20 cellular contexts compared by ENCODE assay signal in the genomic region with DNA sequence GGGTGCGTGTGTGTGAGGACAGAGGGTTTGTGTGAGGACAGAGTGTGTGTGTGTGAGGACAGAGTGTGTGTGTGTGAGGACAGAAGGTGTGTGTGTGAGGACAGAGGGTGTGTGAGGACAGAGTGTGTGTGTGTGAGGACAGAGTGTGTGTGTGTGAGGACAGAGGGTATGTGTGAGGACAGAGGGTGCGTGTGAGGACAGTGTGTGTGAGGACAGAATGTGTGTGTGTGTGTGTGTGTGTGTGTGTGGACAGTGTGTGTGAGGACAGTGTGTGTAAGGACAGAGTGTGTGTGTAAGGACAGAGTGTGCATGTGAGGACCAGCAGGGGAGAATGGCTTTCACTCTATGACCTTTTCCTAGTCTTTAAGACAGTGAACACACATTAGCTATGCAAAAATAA.
DNase-seq lines count a peak whose midpoint lies in the region; ATAC-seq, FAIRE-seq and TF ChIP-seq lines count a peak whose summit lies in the region.
"Had no signal": no experiment of that assay in that cellular context is flagged by ENCODE, and none has a peak within 500 bp of the region (broad histone marks: within the 10 kb centered on the region; RNA-seq: fewer than 3 reads in every experiment).

No MANE protein-coding gene starts in this region.

- H4K8ac ChIP-seq in H1 (ENCODE audit: extremely low read depth, insufficient read depth, low read length), result no peak overlapping the region; the same call in 1 of the 2 replicates

- POLR2A ChIA-PET in H1 (lab: Charles Lee; ENCODE audit: partially characterized antibody), result interaction anchor here (0.9 kb wide), 1 partner anchor 27 kb away, joined by 3 read pairs; no protein-coding TSS in a partner anchor

- TF ChIP-seq POLR2A in H1 (IDR thresholded peaks at IDR 0.05; ENCODE audit: control extremely low read depth in 1 of 2, low read depth in 2 of 2, low read length in 2 of 2) (no peak), upper lobe of left lung (IDR thresholded peaks at IDR 0.05) (no peak)

- no peak for TF ChIP-seq RAD21 in H1 (IDR thresholded peaks at IDR 0.05 in 1 of 2, conservative IDR thresholded peaks at IDR 0.05 in 1 of 2; ENCODE audit: low read depth in 2 of 2, low read length in 2 of 2)

- H3K18ac ChIP-seq in H1 (ENCODE audit: extremely low read depth, low read length), result no peak overlapping the region

- peaks cover 0 to 4% of the 10 kb centered on the region in 2 experiments; a peak in 3 of 4 replicates for H3K79me2 ChIP-seq in H1 (ENCODE audit: control insufficient read depth in 1 of 2, insufficient read depth in 2 of 2, low read length in 2 of 2)
- peaks cover 73% of the 10 kb centered on the region for H3K79me2 ChIP-seq in osteoblast (ENCODE audit: insufficient read depth, low read length)

- peak overlapping the region; percentile 100; the same call in 1 of the 2 replicates for H2AK5ac ChIP-seq in H1 (ENCODE audit: low read depth, low read length)

- no peak overlapping the region for H3K4me3 ChIP-seq in H1 (ENCODE audit: extremely low read depth in 1 of 4, insufficient read depth in 2 of 4, low read depth in 3 of 4, low read length in 4 of 4)
- H3K4me3 ChIP-seq in osteoblast (ENCODE audit: insufficient read depth, low read length), result no peak overlapping the region
- H3K4me3 ChIP-seq in upper lobe of left lung, result no peak overlapping the region
- H3K4me3 ChIP-seq: body of pancreas, coronary artery, lung, Peyer's patch, thyroid gland had no signal

- H3K27me3 ChIP-seq in H1 (replicated peaks in 1 of 4; ENCODE audit: control insufficient read depth in 3 of 4, extremely low read depth in 1 of 4, insufficient read depth in 3 of 4, low read length in 3 of 4), result no peaks in the 10 kb centered on the region; a peak in 1 of 7 replicates
- no peaks in the 10 kb centered on the region for H3K27me3 ChIP-seq in osteoblast (ENCODE audit: insufficient read depth, low read length)
- H3K27me3 ChIP-seq in upper lobe of left lung, result no peaks in the 10 kb centered on the region
- H3K27me3 ChIP-seq: body of pancreas, Peyer's patch, thyroid gland had no signal

- peak overlapping the region; percentile 41 for H3K27ac ChIP-seq in VCaP
- no peak overlapping the region for H3K27ac ChIP-seq in H1 (ENCODE audit: low read depth, low read length)
- H3K27ac ChIP-seq in osteoblast (ENCODE audit: low read depth, low read length), result peak overlapping the region; percentile 71
- H3K27ac ChIP-seq in upper lobe of left lung, result peak overlapping the region in 3 of 4 donors; percentile 24 to 56 (median 52)
- H3K27ac ChIP-seq: body of pancreas, Peyer's patch, thyroid gland had no signal

- no peak for TF ChIP-seq EP300 in H1 (IDR thresholded peaks at IDR 0.05; ENCODE audit: borderline replicate concordance in 1 of 2, low read depth in 2 of 2, low read length in 2 of 2)
- no peak for TF ChIP-seq EP300 in upper lobe of left lung (IDR thresholded peaks at IDR 0.05)

- H4K91ac ChIP-seq in H1 (replicated peaks; ENCODE audit: insufficient read length, low read length), result peak overlapping the region; percentile 73

- peak overlapping the region; percentile 66; the same call in 1 of the 2 replicates for H2BK15ac ChIP-seq in H1 (ENCODE audit: low read length)

- H2AFZ ChIP-seq in H1 (ENCODE audit: low read length), result no peak overlapping the region
- H2AFZ ChIP-seq in osteoblast (ENCODE audit: low read length), result no peak overlapping the region

- no peak for DNase-seq in H1 (ENCODE audit: low read depth in 1 of 2, low spot score in 2 of 2)
- peak; percentile 65 for DNase-seq in osteoblast (ENCODE audit: insufficient read length, low spot score, missing footprints)
- no peak for DNase-seq in upper lobe of left lung
- no peak for DNase-seq in NCI-H1694 (lab: John Stamatoyannopoulos, UW)
- no peak for DNase-seq in activated CD4-positive, alpha-beta T cell treated with anti-CD3 and anti-CD28 coated beads, Interleukin-2, amount 50 U/mL, for 4 hours
- no peak for DNase-seq in NCI-H748 treated with DMSO at 0.1 percent for 48 hours (lab: John Stamatoyannopoulos, UW)
- DNase-seq: activated CD8-positive, alpha-beta T cell treated with anti-CD3 and anti-CD28 coated beads, Interleukin-2, amount 10 ng/mL, durations not matched to agents 7 days and 5 days; activated T-cell treated with anti-CD3 and anti-CD28 coated beads, Interleukin-2, amount 50 U/mL, for 48 hours; immature natural killer cell; NCI-H1105 treated with DMSO at 0.1 percent for 48 hours; NCI-H2107; NK-92 treated with Interleukin-12 subunit alpha and Interleukin-12 subunit beta, amount 100 ng/mL, for 24 hours; retina had no signal

- peaks cover 0 to 3% (median 0%) of the 10 kb centered on the region in 4 experiments; a peak in 2 of 8 replicates for H3K36me3 ChIP-seq in H1 (ENCODE audit: control insufficient read depth in 2 of 4, insufficient read depth in 4 of 4, low read length in 3 of 4)
- H3K36me3 ChIP-seq in osteoblast (ENCODE audit: insufficient read depth, low read length), result peaks cover 4% of the 10 kb centered on the region
- peaks cover 0 to 12% (median 4%) of the 10 kb centered on the region in 4 donors for H3K36me3 ChIP-seq in upper lobe of left lung
- H3K36me3 ChIP-seq: thyroid gland had no signal

- H3K56ac ChIP-seq in H1 (replicated peaks; ENCODE audit: insufficient read length, low read depth, low read length), result peak overlapping the region; percentile 78

- peaks cover 14% of the 10 kb centered on the region for H3K79me1 ChIP-seq in H1 (ENCODE audit: low read depth, low read length)

- peak overlapping the region; percentile 79 for H3K14ac ChIP-seq in H1 (ENCODE audit: insufficient read length)

- 82% methylated on average over 2 of the region's 2 CpGs; no CpG with 5 or more reads in 1 of the 2 experiments for WGBS in H1 (ENCODE audit: extremely low coverage in 1 of 2, insufficient coverage in 1 of 2, insufficient read length in 1 of 2, insufficient replicate concordance in 2 of 2, low coverage in 1 of 2, low lambda C conversion rate in 2 of 2, missing lambda C conversion rate in 1 of 2), 2 experiments
- 50 to 56% methylated on average over 2 of the region's 2 CpGs for WGBS in upper lobe of left lung, 2 donors

- H3K9me3 ChIP-seq in H1 (ENCODE audit: insufficient read depth in 2 of 2, low read depth in 1 of 2, low read length in 1 of 2) (peaks cover 2 to 6% of the 10 kb centered on the region in 2 experiments; a peak in 1 of 4 replicates), osteoblast (ENCODE audit: low read depth, low read length) (no peaks in the 10 kb centered on the region), upper lobe of left lung (no peaks in the 10 kb centered on the region)
- H3K9me3 ChIP-seq: body of pancreas, thyroid gland had no signal

- no peak for TF ChIP-seq CTCF in VCaP (conservative IDR thresholded peaks at IDR 0.05)
- TF ChIP-seq CTCF in H1 (IDR thresholded peaks at IDR 0.05; ENCODE audit: control extremely low read depth in 1 of 3, insufficient read depth in 1 of 3, low read depth in 1 of 3, low read length in 3 of 3), result no peak
- no peak for TF ChIP-seq CTCF in osteoblast (IDR thresholded peaks at IDR 0.05; ENCODE audit: extremely low read depth, low read depth, low read length)
- no peak for TF ChIP-seq CTCF in upper lobe of left lung (IDR thresholded peaks at IDR 0.05)

- 0 out of 2 replicates have a peak overlapping the region, but pooled peaks have one; percentile 66 for H2BK20ac ChIP-seq in H1 (ENCODE audit: low read length)

- CTCF ChIA-PET in H1 (lab: Charles Lee; ENCODE audit: partially characterized antibody), result no interaction called here

- no peak overlapping the region for H3K23ac ChIP-seq in H1 (ENCODE audit: insufficient read length)

- H2BK120ac ChIP-seq in H1 (replicated peaks; ENCODE audit: low read depth, low read length), result no peak overlapping the region

- H3K4me2 ChIP-seq in H1 (ENCODE audit: insufficient read depth in 1 of 2, low read depth in 2 of 2, low read length in 2 of 2), result no peak overlapping the region
- no peak overlapping the region for H3K4me2 ChIP-seq in osteoblast (ENCODE audit: insufficient read depth, low read length)

- no peak for ATAC-seq in upper lobe of left lung (ENCODE audit: low FRiP score in 2 of 2)
- ATAC-seq: activated CD8-positive, alpha-beta T cell treated with anti-CD3 and anti-CD28 coated beads, Interleukin-2, amount 10 ng/mL, durations not matched to agents 7 days and 5 days; activated naive CD4-positive, alpha-beta T cell treated with anti-CD3 and anti-CD28 coated beads, Interleukin-2, amount 50 U/mL, for 72 hours; body of pancreas had no signal

- H3K4me1 ChIP-seq in H1 (replicated peaks in 1 of 4; ENCODE audit: control insufficient read depth in 3 of 4, insufficient read depth in 4 of 4, low read length in 3 of 4), result peaks cover 4 to 18% (median 13%) of the 10 kb centered on the region in 4 experiments; a peak in 6 of 7 replicates
- peaks cover 12% of the 10 kb centered on the region for H3K4me1 ChIP-seq in osteoblast (ENCODE audit: insufficient read depth, low read length)
- H3K4me1 ChIP-seq in upper lobe of left lung, result peaks cover 7 to 30% (median 20%) of the 10 kb centered on the region in 4 donors
- H3K4me1 ChIP-seq: body of pancreas, Peyer's patch had no signal

- H3K4ac ChIP-seq in H1 (replicated peaks; ENCODE audit: insufficient read length, low read depth, low read length), result no peak overlapping the region

- no peak overlapping the region for H4K5ac ChIP-seq in H1 (ENCODE audit: insufficient read length, low read depth, low read length)

- H2BK12ac ChIP-seq in H1 (ENCODE audit: low read depth, low read length), result peak overlapping the region; percentile 96

- H3K23me2 ChIP-seq in H1 (ENCODE audit: low read depth, low read length), result peaks cover 5% of the 10 kb centered on the region; the same call in 1 of the 2 replicates

- no peak for FAIRE-seq in H1 (lab: Jason Lieb, UNC)

- H3K9ac ChIP-seq in H1 (replicated peaks in 1 of 4; ENCODE audit: extremely low read depth in 1 of 4, low read depth in 3 of 4, low read length in 3 of 4), result no peak overlapping the region; a peak in 2 of 7 replicates

- peaks cover 0 to 6% of the 10 kb centered on the region in 2 experiments for H4K20me1 ChIP-seq in H1 (replicated peaks in 1 of 2; ENCODE audit: control insufficient read depth in 1 of 2, insufficient read depth in 2 of 2, low read length in 2 of 2)
- peaks cover 64% of the 10 kb centered on the region for H4K20me1 ChIP-seq in osteoblast (ENCODE audit: insufficient read depth, low read length)

- peak overlapping the region; percentile 47; the same call in 1 of the 2 replicates for H2BK5ac ChIP-seq in H1 (ENCODE audit: low read depth, low read length)

TF ChIP-seq in H1, 55 proteins besides CTCF, POLR2A, EP300 and RAD21:
- no peak for TF ChIP-seq SRF (IDR thresholded peaks at IDR 0.05; ENCODE audit: low read depth, low read length)
